In the genomic region with DNA sequence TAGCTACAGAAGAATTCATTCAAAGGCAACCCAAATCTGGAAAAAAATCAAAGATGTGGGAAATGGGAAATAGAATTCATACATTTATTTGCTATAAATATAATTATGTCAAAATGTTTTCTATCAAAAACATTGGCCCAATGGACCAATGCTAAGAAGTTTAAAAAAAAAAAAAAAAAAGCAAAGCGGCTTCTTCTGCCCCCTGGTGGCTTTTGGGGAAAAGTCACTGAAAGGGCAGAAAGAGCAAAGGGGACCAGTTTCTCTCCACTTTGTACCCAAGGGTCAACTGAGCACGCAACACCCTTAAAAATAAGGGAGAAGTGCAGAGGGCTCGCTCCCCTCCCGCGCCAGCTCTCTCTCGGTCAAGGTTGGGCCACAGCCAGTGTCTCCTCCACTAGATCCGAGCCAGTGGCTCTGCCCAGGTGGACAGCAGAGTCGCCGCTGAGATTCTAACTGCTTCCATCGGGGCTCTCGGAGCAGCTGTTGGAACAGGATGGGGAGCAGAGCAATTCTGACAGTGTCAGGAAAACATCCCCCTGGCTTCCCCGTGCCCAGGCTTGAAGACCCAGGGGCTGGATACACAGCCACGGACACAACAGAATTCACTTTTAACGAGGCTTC, we compare ENCODE assay signal across 8 cellular contexts.
DNase-seq lines count a peak whose midpoint lies in the region; ATAC-seq and TF ChIP-seq lines count a peak whose summit lies in the region.

No MANE protein-coding gene starts in this region.

- H3K27ac Mint-ChIP-seq in CD4-positive, CD25-positive, alpha-beta regulatory T cell: no peak overlapping the region

- TF ChIP-seq CTCF in right atrium auricular region (IDR thresholded peaks at IDR 0.05): peak; percentile 49 to 72

- H3K4me3 Mint-ChIP-seq in CD4-positive, CD25-positive, alpha-beta regulatory T cell: no peak overlapping the region

- no peaks in the 10 kb centered on the region for H3K9me3 Mint-ChIP-seq in CD4-positive, CD25-positive, alpha-beta regulatory T cell

- H3K27me3 Mint-ChIP-seq in CD4-positive, CD25-positive, alpha-beta regulatory T cell: peaks cover 23% of the 10 kb centered on the region

- H3K4me1 ChIP-seq in CD4-positive, CD25-positive, alpha-beta regulatory T cell (ENCODE audit: control insufficient read depth, insufficient read depth, low read length, poor library complexity, severe bottlenecking): no peaks in the 10 kb centered on the region
- peaks cover 0 to 23% of the 10 kb centered on the region in 2 donors for H3K4me1 ChIP-seq in right atrium auricular region

- no peak overlapping the region for H3K27ac ChIP-seq in CD4-positive, CD25-positive, alpha-beta regulatory T cell (ENCODE audit: insufficient read depth, low read length, poor library complexity, severe bottlenecking)
- no peak overlapping the region for H3K27ac ChIP-seq in right atrium auricular region

- no peak overlapping the region for H3K4me3 ChIP-seq in CD4-positive, CD25-positive, alpha-beta regulatory T cell (ENCODE audit: low read depth, low read length)
- no peak overlapping the region for H3K4me3 ChIP-seq in right atrium auricular region

- DNase-seq in CD4-positive, CD25-positive, alpha-beta regulatory T cell: peak in 2 of 3 donors; percentile 3 to 6
- DNase-seq in SKM-1 treated with dmso at 0.1 percent for 144 hours (lab: John Stamatoyannopoulos, UW; ENCODE audit: unreplicated experiment): peak; percentile 9
- DNase-seq in right atrium auricular region (ENCODE audit: low spot score): no peak
- DNase-seq in stimulated activated CD8-positive, alpha-beta memory T cell treated with anti-CD3 and anti-CD28 coated beads, Interleukin-4, amount 100 ng/mL, for 48 hours: peak; percentile 33
- DNase-seq in stimulated activated naive CD4-positive, alpha-beta T cell (lab: John Stamatoyannopoulos, UW): no peak
- DNase-seq in activated CD4-positive, alpha-beta T cell treated with anti-CD3 and anti-CD28 coated beads, Interleukin-2, amount 50 U/mL, for 4 hours: no peak

- no peaks in the 10 kb centered on the region for H3K36me3 ChIP-seq in CD4-positive, CD25-positive, alpha-beta regulatory T cell (ENCODE audit: control insufficient read depth, insufficient read depth, low read length)
- H3K36me3 ChIP-seq in right atrium auricular region: no peaks in the 10 kb centered on the region

- no peak for ATAC-seq in CD4-positive, CD25-positive, alpha-beta regulatory T cell (ENCODE audit: low read depth in 2 of 2)
- ATAC-seq in GM19351 (IDR thresholded peaks at IDR 0.05; ENCODE audit: unreplicated experiment) (peak; percentile 57), GM19397 (IDR thresholded peaks at IDR 0.05; ENCODE audit: unreplicated experiment) (no peak)

- peaks cover 0 to 6% (median 4%) of the 10 kb centered on the region in 4 donors for H3K4me1 Mint-ChIP-seq in CD4-positive, CD25-positive, alpha-beta regulatory T cell

- no peaks in the 10 kb centered on the region for H3K36me3 Mint-ChIP-seq in CD4-positive, CD25-positive, alpha-beta regulatory T cell

- H3K9me3 ChIP-seq in CD4-positive, CD25-positive, alpha-beta regulatory T cell (ENCODE audit: control insufficient read depth in 2 of 2, low read length in 2 of 2): no peaks in the 10 kb centered on the region
- no peaks in the 10 kb centered on the region for H3K9me3 ChIP-seq in right atrium auricular region

- peaks cover 7% of the 10 kb centered on the region for H3K27me3 ChIP-seq in CD4-positive, CD25-positive, alpha-beta regulatory T cell (ENCODE audit: control insufficient read depth, insufficient read depth, low read length)
- H3K27me3 ChIP-seq in right atrium auricular region: no peaks in the 10 kb centered on the region

Comparison
In these comparisons a context has a peak if more than half of its experiments do, and no peak if none do; other contexts are left out.
1. DNase-seq: peak in CD4-positive, CD25-positive, alpha-beta regulatory T cell (2 of 3), SKM-1 treated with dmso at 0.1 percent for 144 hours (single experiment) and stimulated activated CD8-positive, alpha-beta memory T cell treated with anti-CD3 and anti-CD28 coated beads, Interleukin-4, amount 100 ng/mL, for 48 hours (single experiment); none in right atrium auricular region (single experiment), stimulated activated naive CD4-positive, alpha-beta T cell (0 of 6) and activated CD4-positive, alpha-beta T cell treated with anti-CD3 and anti-CD28 coated beads, Interleukin-2, amount 50 U/mL, for 4 hours (0 of 2).